ENCODE assay signal across 8 cellular contexts in genomic region chr14:73728106-73729014, GRCh38. TPM values are rescaled to one million over a fixed set of nuclear protein-coding genes. Genes with fewer than 3 reads are reported as not detected.
DNase-seq lines count a peak whose midpoint lies in the region; ATAC-seq, FAIRE-seq and TF ChIP-seq lines count a peak whose summit lies in the region.

No MANE protein-coding gene starts in this region.

- no peak for TF ChIP-seq POLR2A in endothelial cell of umbilical vein (IDR thresholded peaks at IDR 0.05; ENCODE audit: low read depth, low read length)

- dilution Hi-C loops in endothelial cell of umbilical vein (cut with MboI; ENCODE audit: extremely low pct_ligation_motif_present, low sequenced_read_pairs) = no loop called here

- peak; percentile 90 to 91 for TF ChIP-seq CTCF in endothelial cell of umbilical vein (IDR thresholded peaks at IDR 0.05; ENCODE audit: extremely low read depth in 1 of 2, insufficient read depth in 1 of 2, low read depth in 1 of 2, low read length in 2 of 2)

- DNase-seq in EH (ENCODE audit: low read depth) = peak; percentile 79
- DNase-seq in HT1080 (ENCODE audit: low read depth) = peak; percentile 80
- peak; percentile 87 for DNase-seq in NOMO-1 treated with dmso at 0.1 percent for 144 hours (lab: John Stamatoyannopoulos, UW; ENCODE audit: unreplicated experiment)
- DNase-seq in activated CD8-positive, alpha-beta memory T cell treated with anti-CD3 and anti-CD28 coated beads, Interleukin-2, amount 10 ng/mL, durations not matched to agents 7 days and 5 days = peak; percentile 91
- DNase-seq in endothelial cell of umbilical vein (ENCODE audit: low read depth, low spot score) = peak; percentile 88
- peak; percentile 89 for DNase-seq in midbrain (lab: John Stamatoyannopoulos, UW)
- DNase-seq in stimulated activated CD8-positive, alpha-beta memory T cell treated with anti-CD3 and anti-CD28 coated beads, Interleukin-2, amount 100 ng/mL, for 1 hour (ENCODE audit: low read depth in 2 of 2) = peak; percentile 73 to 79

- no peaks in the 10 kb centered on the region for H3K9me3 ChIP-seq in endothelial cell of umbilical vein (replicated peaks; ENCODE audit: control insufficient read depth, insufficient read depth, low read length)

- CTCF ChIA-PET in activated CD8-positive, alpha-beta memory T cell treated with anti-CD3 and anti-CD28 coated beads, Interleukin-2, amount 10 ng/mL, durations not matched to agents 7 days and 5 days (lab: Charles Lee) = interaction anchor here (0.8 to 9.7 kb wide), 34 partner anchors 9 to 222 kb away, joined by 3 to 136 read pairs (median 6); partner anchors contain the start of genes COQ6, FAM161B, PNMA1 and PTGR2
- CTCF ChIA-PET in endothelial cell of umbilical vein (lab: Charles Lee) = interaction anchor here (0.6 to 12.5 kb wide), 34 partner anchors 9 to 309 kb away, joined by 3 to 245 read pairs (median 5); partner anchors contain the start of genes PNMA1, PTGR2 and ZNF410

- H3K4me3 Mint-ChIP-seq in activated CD8-positive, alpha-beta memory T cell treated with anti-CD3 and anti-CD28 coated beads, Interleukin-2, amount 10 ng/mL, durations not matched to agents 7 days and 5 days = no peak overlapping the region

- peak overlapping the region; percentile 70 for H3K27ac ChIP-seq in endothelial cell of umbilical vein (ENCODE audit: insufficient read depth, low read depth, low read length)

- no peaks in the 10 kb centered on the region for H3K27me3 Mint-ChIP-seq in activated CD8-positive, alpha-beta memory T cell treated with anti-CD3 and anti-CD28 coated beads, Interleukin-2, amount 10 ng/mL, durations not matched to agents 7 days and 5 days

- H3K27ac Mint-ChIP-seq in activated CD8-positive, alpha-beta memory T cell treated with anti-CD3 and anti-CD28 coated beads, Interleukin-2, amount 10 ng/mL, durations not matched to agents 7 days and 5 days = peak overlapping the region; percentile 78

- H3K4me1 Mint-ChIP-seq in activated CD8-positive, alpha-beta memory T cell treated with anti-CD3 and anti-CD28 coated beads, Interleukin-2, amount 10 ng/mL, durations not matched to agents 7 days and 5 days = peaks cover 48% of the 10 kb centered on the region

- peak; percentile 99 for FAIRE-seq in endothelial cell of umbilical vein (lab: Jason Lieb, UNC)

- peak; percentile 95 for ATAC-seq in activated CD8-positive, alpha-beta memory T cell treated with anti-CD3 and anti-CD28 coated beads, Interleukin-2, amount 10 ng/mL, durations not matched to agents 7 days and 5 days
- no peak for ATAC-seq in HG03135 (IDR thresholded peaks at IDR 0.05; ENCODE audit: unreplicated experiment)

- H2AFZ ChIP-seq in endothelial cell of umbilical vein (ENCODE audit: low read depth, low read length) = no peak overlapping the region

- H3K4me2 ChIP-seq in endothelial cell of umbilical vein (ENCODE audit: insufficient read depth, low read length) = peak overlapping the region; percentile 44

- H3K36me3 Mint-ChIP-seq in activated CD8-positive, alpha-beta memory T cell treated with anti-CD3 and anti-CD28 coated beads, Interleukin-2, amount 10 ng/mL, durations not matched to agents 7 days and 5 days = peaks cover 52% of the 10 kb centered on the region

- H3K4me1 ChIP-seq in endothelial cell of umbilical vein (ENCODE audit: control insufficient read depth, extremely low read depth, insufficient read depth, low read length) = peaks cover 55% of the 10 kb centered on the region

- intact Hi-C loops in endothelial cell of umbilical vein (cut with micrococcal nuclease) = loop anchor here (1.0 to 5.0 kb wide), 8 partner anchors 13 to 310 kb away; partner anchors contain the start of gene ZNF410

- no peaks in the 10 kb centered on the region for H3K9me3 Mint-ChIP-seq in activated CD8-positive, alpha-beta memory T cell treated with anti-CD3 and anti-CD28 coated beads, Interleukin-2, amount 10 ng/mL, durations not matched to agents 7 days and 5 days (ENCODE audit: low read depth)

- H4K20me1 ChIP-seq in endothelial cell of umbilical vein (replicated peaks; ENCODE audit: control insufficient read depth, extremely low read depth, insufficient read depth, low read length) = no peaks in the 10 kb centered on the region

- H3K9ac ChIP-seq in endothelial cell of umbilical vein (replicated peaks; ENCODE audit: extremely low read depth, insufficient read depth, low read length) = peak overlapping the region; percentile 25

- H3K79me2 ChIP-seq in endothelial cell of umbilical vein (ENCODE audit: control insufficient read depth, insufficient read depth, low read length) = peaks cover 35% of the 10 kb centered on the region

- POLR2A ChIA-PET in endothelial cell of umbilical vein (lab: Charles Lee) = interaction anchor here (0.7 to 1.4 kb wide), 4 partner anchors 11 to 58 kb away, joined by 3 to 7 read pairs (median 4); no protein-coding TSS in a partner anchor

- BruUV-seq in endothelial cell of umbilical vein (replicated peaks; lab: Mats Ljungman, UMichigan) = no TSS peak

- H3K36me3 ChIP-seq in endothelial cell of umbilical vein (ENCODE audit: control insufficient read depth in 2 of 2, extremely low read depth in 1 of 2, insufficient read depth in 2 of 2, low read length in 2 of 2) = peaks cover 30 to 40% of the 10 kb centered on the region in 2 experiments

- no peaks in the 10 kb centered on the region for H3K9me1 ChIP-seq in endothelial cell of umbilical vein (replicated peaks; ENCODE audit: control insufficient read depth, extremely low read depth, insufficient read depth, low read length)

- H3K27me3 ChIP-seq in endothelial cell of umbilical vein (ENCODE audit: control insufficient read depth in 2 of 2, insufficient read depth in 2 of 2, low read length in 2 of 2) = no peaks in the 10 kb centered on the region

- H3K4me3 ChIP-seq in endothelial cell of umbilical vein (replicated peaks in 1 of 3; ENCODE audit: insufficient read depth in 1 of 3, low read depth in 1 of 3, low read length in 3 of 3) = no peak overlapping the region

TF ChIP-seq in endothelial cell of umbilical vein, 7 proteins besides CTCF, POLR2A, EP300 and RAD21:
- TF ChIP-seq MAX (IDR thresholded peaks at IDR 0.05; ENCODE audit: insufficient read depth, insufficient read length) (no peak), POLR2AphosphoS5 (IDR thresholded peaks at IDR 0.05; ENCODE audit: insufficient read depth, low read depth, low read length) (peak; percentile 29)

RNA-seq across cellular contexts. Expression of gene PNMA1, which starts 14.2 kb away (rescaled TPM):
- total RNA-seq in HT1080 (2014; rRNA removed; shearing (Covaris generic)) = 10.2 and 12.1 TPM in 2 replicates
- polyA plus RNA-seq in HT1080 (2015; cell fraction: cytosol; rRNA removed) = 44.2 and 45.3 TPM in 2 replicates
- 38.4 and 39.5 TPM in 2 replicates for polyA plus RNA-seq in HT1080 (2015; cell fraction: nucleus; rRNA removed)
- total RNA-seq in activated CD8-positive, alpha-beta memory T cell treated with anti-CD3 and anti-CD28 coated beads, Interleukin-2, amount 10 ng/mL, durations not matched to agents 7 days and 5 days = 10 to 100 TPM; 27.1 to 36.6 TPM
- total RNA-seq in endothelial cell of umbilical vein = 82.4 and 82.6 TPM in 2 replicates
- 25.8 and 29.8 TPM in 2 replicates for polyA plus RNA-seq in endothelial cell of umbilical vein
- 33.5 and 34.9 TPM in 2 replicates for polyA plus RNA-seq in endothelial cell of umbilical vein (2011; cell fraction: cytosol; rRNA removed)
- 21.7 and 25.2 TPM in 2 replicates for polyA plus RNA-seq in endothelial cell of umbilical vein (2011; cell fraction: nucleus; rRNA removed)
- 48.9 and 63.0 TPM in 2 replicates for polyA plus RNA-seq in endothelial cell of umbilical vein (2012)
- polyA minus RNA-seq in endothelial cell of umbilical vein = 27.9 and 28.4 TPM in 2 replicates
- 12.2 TPM for polyA minus RNA-seq in endothelial cell of umbilical vein (2011; cell fraction: cytosol; rRNA and poly(A)+ RNA removed)
- 9.1 and 12.8 TPM in 2 replicates for polyA minus RNA-seq in endothelial cell of umbilical vein (2011; cell fraction: nucleus; rRNA and poly(A)+ RNA removed)
